In genomic region chr6:166637001-166637400, GRCh38 we compare ENCODE assay signal across 19 cellular contexts. TPM values are rescaled to one million over a fixed set of nuclear protein-coding genes. Genes with fewer than 3 reads are reported as not detected.
"Had no signal": no experiment of that assay in that cellular context is flagged by ENCODE, and none has a peak within 500 bp of the region (broad histone marks: within the 10 kb centered on the region; RNA-seq: fewer than 3 reads in every experiment).

No MANE protein-coding gene starts in this region.

- H3K27ac Mint-ChIP-seq: activated naive CD8-positive, alpha-beta T cell treated with anti-CD3 and anti-CD28 coated beads, Interleukin-2, amount 50 U/mL, for 24 hours; activated T-helper 17 cell treated with anti-CD3 and anti-CD28 coated beads, Interleukin-2, amount 50 U/mL, for 72 hours; naive thymus-derived CD4-positive, alpha-beta T cell; T-cell had no signal

- H3K4me3 Mint-ChIP-seq: activated naive CD8-positive, alpha-beta T cell treated with anti-CD3 and anti-CD28 coated beads, Interleukin-2, amount 50 U/mL, for 24 hours; activated T-helper 17 cell treated with anti-CD3 and anti-CD28 coated beads, Interleukin-2, amount 50 U/mL, for 72 hours; T-cell had no signal

- H3K36me3 ChIP-seq: ascending aorta, breast epithelium, suprapubic skin had no signal

- H3K9me3 ChIP-seq: ascending aorta, breast epithelium, mucosa of descending colon, suprapubic skin had no signal

- H3K4me1 ChIP-seq: ascending aorta, breast epithelium had no signal

- H3K9me3 Mint-ChIP-seq: activated naive CD8-positive, alpha-beta T cell treated with anti-CD3 and anti-CD28 coated beads, Interleukin-2, amount 50 U/mL, for 24 hours; activated T-helper 17 cell treated with anti-CD3 and anti-CD28 coated beads, Interleukin-2, amount 50 U/mL, for 72 hours; T-cell had no signal

- H3K27ac ChIP-seq: ascending aorta, breast epithelium, SK-N-MC, suprapubic skin had no signal

- ATAC-seq: activated CD4-positive, CD25-positive, alpha-beta regulatory T cell treated with anti-CD3 and anti-CD28 coated beads, Interleukin-2, amount 50 U/mL, for 24 hours; activated naive CD8-positive, alpha-beta T cell treated with anti-CD3 and anti-CD28 coated beads, Interleukin-2, amount 50 U/mL, for 24 hours; activated T-helper 17 cell treated with anti-CD3 and anti-CD28 coated beads, Interleukin-2, amount 50 U/mL, for 72 hours; mucosa of descending colon; naive thymus-derived CD4-positive, alpha-beta T cell; stimulated activated naive CD8-positive, alpha-beta T cell treated with anti-CD3 and anti-CD28 coated beads, Interleukin-15, Interleukin-2, amounts not matched to agents 100 U/mL and 50 U/mL, for 24 hours; T-cell had no signal

- DNase-seq: activated CD4-positive, alpha-beta T cell treated with anti-CD3 and anti-CD28 coated beads, Interleukin-2, amount 50 U/mL, for 1 hour; activated naive CD4-positive, alpha-beta T cell treated with Interleukin-2 at 50 U/mL for 16 hours; activated naive CD8-positive, alpha-beta T cell treated with anti-CD3 and anti-CD28 coated beads, Interleukin-2, amount 50 U/mL, for 24 hours; dermis blood vessel endothelial cell; glutamatergic neuron; mammary epithelial cell; mucosa of descending colon; naive thymus-derived CD4-positive, alpha-beta T cell; retina; small intestine; stimulated activated naive CD8-positive, alpha-beta T cell treated with anti-CD3 and anti-CD28 coated beads, Interleukin-15, Interleukin-2, amounts not matched to agents 100 U/mL and 50 U/mL, for 24 hours; T-helper 9 cell had no signal

- H3K4me3 ChIP-seq: ascending aorta, breast epithelium, mucosa of descending colon, SK-N-MC, suprapubic skin had no signal

- H3K27me3 ChIP-seq: ascending aorta, breast epithelium, suprapubic skin had no signal

RNA-seq across cellular contexts. Expression of gene RAMACL, which starts 50.5 kb away (rescaled TPM):
- total RNA-seq: ascending aorta had no signal
- polyA plus RNA-seq: naive thymus-derived CD4-positive, alpha-beta T cell had no signal
